ENCODE assay signal across 8 cellular contexts in genomic region chr7:4399596-4399995, GRCh38.
"Had no signal": no experiment of that assay in that cellular context is flagged by ENCODE, and none has a peak within 500 bp of the region (broad histone marks: within the 10 kb centered on the region; RNA-seq: fewer than 3 reads in every experiment).

No MANE protein-coding gene starts in this region.

- H3K4me1 ChIP-seq: HAP-1 had no signal

- ATAC-seq: HCT116, HepG2 had no signal

- H3K4me3 ChIP-seq: GM23248, HAP-1 had no signal

- DNase-seq: GM23248, GOT3, H7, HFFc6 had no signal

- H3K9me3 ChIP-seq: HAP-1 had no signal

- H3K27ac ChIP-seq: GM23248, HL-60 had no signal

- H3K36me3 ChIP-seq: HAP-1 had no signal
